Comparison of ENCODE assay signal across 20 cellular contexts in genomic region chr19:18538115-18538514, GRCh38. TPM values are rescaled to one million over a fixed set of nuclear protein-coding genes. Genes with fewer than 3 reads are reported as not detected.
DNase-seq lines count a peak whose midpoint lies in the region; ATAC-seq and TF ChIP-seq lines count a peak whose summit lies in the region.
"Had no signal": no experiment of that assay in that cellular context is flagged by ENCODE, and none has a peak within 500 bp of the region (broad histone marks: within the 10 kb centered on the region; RNA-seq: fewer than 3 reads in every experiment).

No MANE protein-coding gene starts in this region.

- DNase-seq in CD4-positive, alpha-beta T cell = no peak
- DNase-seq in RWPE1 (ENCODE audit: low spot score) = no peak
- peak; percentile 84 for DNase-seq in left lobe of liver (ENCODE audit: low spot score)
- DNase-seq in nephron progenitor cell = no peak
- no peak for DNase-seq in right atrium auricular region (ENCODE audit: low spot score)
- DNase-seq in germinal center (ENCODE audit: low spot score) = no peak
- DNase-seq in A673 (ENCODE audit: low spot score) = no peak
- DNase-seq in progenitor cell of endocrine pancreas (ENCODE audit: low spot score, unreplicated experiment) = no peak
- DNase-seq: ACHN; BE2C; C1 segment of cervical spinal cord; CD4-positive, CD25-positive, alpha-beta regulatory T cell; DMS153; DMS79; GDM1; HFFc6; IMR-90; KBM-7 had no signal

- no peak for ATAC-seq in CD4-positive, alpha-beta T cell (ENCODE audit: poor library complexity)
- peak; percentile 91 for ATAC-seq in left lobe of liver
- ATAC-seq: GM23338, HCT116 had no signal

- BruUV-seq in A673 (replicated peaks; lab: Mats Ljungman, UMichigan) = no TSS peak

- peaks cover 68% of the 10 kb centered on the region for H3K36me3 Mint-ChIP-seq in CD4-positive, alpha-beta T cell (ENCODE audit: low read depth)
- peaks cover 59% of the 10 kb centered on the region for H3K36me3 Mint-ChIP-seq in nephron progenitor cell (ENCODE audit: low read depth)
- H3K36me3 Mint-ChIP-seq in progenitor cell of endocrine pancreas (ENCODE audit: insufficient read depth) = peaks cover 15% of the 10 kb centered on the region

- peaks cover 18% of the 10 kb centered on the region for H3K4me1 Mint-ChIP-seq in CD4-positive, alpha-beta T cell (ENCODE audit: low read depth)
- H3K4me1 Mint-ChIP-seq in nephron progenitor cell (peaks cover 10% of the 10 kb centered on the region), progenitor cell of endocrine pancreas (ENCODE audit: low read depth) (peaks cover 3% of the 10 kb centered on the region)

- POLR2A ChIA-PET in CD4-positive, alpha-beta T cell (lab: Charles Lee) = no interaction called here
- POLR2A ChIA-PET in RWPE1 (lab: Yijun Ruan, JAX; ENCODE audit: low non-redundant PET) (no interaction called here), A673 (lab: Charles Lee; ENCODE audit: low non-redundant PET) (interaction anchor here (0.7 kb wide), 1 partner anchor 137 kb away, joined by 23 read pairs; no protein-coding TSS in a partner anchor)

- no peak overlapping the region for H3K27ac Mint-ChIP-seq in CD4-positive, alpha-beta T cell
- H3K27ac Mint-ChIP-seq in nephron progenitor cell = peak overlapping the region; percentile 66
- no peak overlapping the region for H3K27ac Mint-ChIP-seq in progenitor cell of endocrine pancreas
- H3K27ac Mint-ChIP-seq: CD4-positive, CD25-positive, alpha-beta regulatory T cell; GM23338; HFFc6 had no signal

- H3K9me3 ChIP-seq in CD4-positive, alpha-beta T cell (ENCODE audit: control insufficient read depth, low read length) = no peaks in the 10 kb centered on the region
- H3K9me3 ChIP-seq in right atrium auricular region (no peaks in the 10 kb centered on the region), A673 (ENCODE audit: low read depth, low read length, poor library complexity, severe bottlenecking) (no peaks in the 10 kb centered on the region)
- H3K9me3 ChIP-seq: BE2C had no signal

- TF ChIP-seq CTCF in CD4-positive, alpha-beta T cell (IDR thresholded peaks at IDR 0.05) = no peak
- TF ChIP-seq CTCF in RWPE1 (conservative IDR thresholded peaks at IDR 0.05; ENCODE audit: low read depth) (no peak), nephron progenitor cell (IDR thresholded peaks at IDR 0.05) (no peak), right atrium auricular region (IDR thresholded peaks at IDR 0.05) (no peak), A673 (conservative IDR thresholded peaks at IDR 0.05; ENCODE audit: low read depth, low read length) (no peak), progenitor cell of endocrine pancreas (IDR thresholded peaks at IDR 0.05; ENCODE audit: unreplicated experiment) (no peak)

- H3K36me3 ChIP-seq in right atrium auricular region (peaks cover 57% of the 10 kb centered on the region), A673 (ENCODE audit: insufficient read depth, low read length, poor library complexity, severe bottlenecking) (peaks cover 57% of the 10 kb centered on the region)

- H3K27ac ChIP-seq in CD4-positive, alpha-beta T cell (ENCODE audit: low read depth, low read length) = no peak overlapping the region
- H3K27ac ChIP-seq in RWPE1 (peak overlapping the region; percentile 15; the same call in 1 of the 2 replicates), right atrium auricular region (no peak overlapping the region), A673 (ENCODE audit: low read depth, low read length, poor library complexity, severe bottlenecking) (no peak overlapping the region)

- H3K9me3 Mint-ChIP-seq in CD4-positive, alpha-beta T cell = no peaks in the 10 kb centered on the region
- H3K9me3 Mint-ChIP-seq in nephron progenitor cell (no peaks in the 10 kb centered on the region), progenitor cell of endocrine pancreas (ENCODE audit: low read depth) (no peaks in the 10 kb centered on the region)
- H3K9me3 Mint-ChIP-seq: CD4-positive, CD25-positive, alpha-beta regulatory T cell; GM23338; HFFc6 had no signal

- intact Hi-C loops in CD4-positive, alpha-beta T cell (cut with DNase I, micrococcal nuclease) = no loop called here
- intact Hi-C loops in A673 (cut with micrococcal nuclease; ENCODE audit: unreplicated experiment) = no loop called here

- no peaks in the 10 kb centered on the region for H3K27me3 ChIP-seq in CD4-positive, alpha-beta T cell (ENCODE audit: control insufficient read depth, insufficient read depth, low read length)
- no peaks in the 10 kb centered on the region for H3K27me3 ChIP-seq in right atrium auricular region
- no peaks in the 10 kb centered on the region for H3K27me3 ChIP-seq in A673 (replicated peaks; ENCODE audit: insufficient read depth, low read depth, low read length, poor library complexity)
- H3K27me3 ChIP-seq: BE2C had no signal

- H3K27me3 Mint-ChIP-seq in CD4-positive, alpha-beta T cell = no peaks in the 10 kb centered on the region
- H3K27me3 Mint-ChIP-seq in nephron progenitor cell (ENCODE audit: low read depth, poor library complexity) (no peaks in the 10 kb centered on the region), progenitor cell of endocrine pancreas (no peaks in the 10 kb centered on the region)
- H3K27me3 Mint-ChIP-seq: CD4-positive, CD25-positive, alpha-beta regulatory T cell had no signal

- peaks cover 0 to 14% of the 10 kb centered on the region in 2 donors for H3K4me1 ChIP-seq in right atrium auricular region
- peaks cover 5% of the 10 kb centered on the region for H3K4me1 ChIP-seq in A673 (ENCODE audit: insufficient read depth, low read length, poor library complexity, severe bottlenecking)
- H3K4me1 ChIP-seq: BE2C had no signal

- peak overlapping the region; percentile 35 for H3K4me3 Mint-ChIP-seq in CD4-positive, alpha-beta T cell
- no peak overlapping the region for H3K4me3 Mint-ChIP-seq in nephron progenitor cell
- no peak overlapping the region for H3K4me3 Mint-ChIP-seq in progenitor cell of endocrine pancreas (ENCODE audit: low read depth)
- H3K4me3 Mint-ChIP-seq: CD4-positive, CD25-positive, alpha-beta regulatory T cell; GM23338; HFFc6 had no signal

- CTCF ChIA-PET in CD4-positive, alpha-beta T cell (lab: Charles Lee) = no interaction called here
- CTCF ChIA-PET in RWPE1 (lab: Yijun Ruan, JAX) (no interaction called here), A673 (lab: Charles Lee) (no interaction called here)

- H3K4me3 ChIP-seq in right atrium auricular region (no peak overlapping the region), A673 (ENCODE audit: low read depth, low read length, poor library complexity, severe bottlenecking) (no peak overlapping the region)
- H3K4me3 ChIP-seq: GM23338 had no signal

RNA-seq across cellular contexts. Expression of gene FKBP8, which starts 5.3 kb away (rescaled TPM):
- total RNA-seq in CD4-positive, alpha-beta T cell = 100 to 1,000 TPM; 147 to 152 TPM
- total RNA-seq in left lobe of liver = 116 TPM
- total RNA-seq in right atrium auricular region = 100 to 1,000 TPM; 192 to 345 TPM
- total RNA-seq in A673 (2021) = 210 and 245 TPM in 2 replicates
- total RNA-seq in progenitor cell of endocrine pancreas = 216 and 220 TPM in 2 replicates

RNA-seq across cellular contexts. Expression of gene ELL, which starts 16.2 kb away (rescaled TPM):
- 10 to 100 TPM; 46.2 to 46.8 TPM for total RNA-seq in CD4-positive, alpha-beta T cell
- total RNA-seq in left lobe of liver = 11.2 TPM
- total RNA-seq in right atrium auricular region = 10 to 100 TPM; 12.4 to 17.5 TPM
- 15.8 and 16.4 TPM in 2 replicates for total RNA-seq in A673 (2021)
- 13.8 and 15.5 TPM in 2 replicates for total RNA-seq in progenitor cell of endocrine pancreas

RNA-seq across cellular contexts. Expression of gene KXD1, which starts 19.6 kb away (rescaled TPM):
- total RNA-seq in CD4-positive, alpha-beta T cell = 10 to 100 TPM; 64.2 to 66.9 TPM
- total RNA-seq in left lobe of liver = 30.4 TPM
- 100 to 1,000 TPM in 1 of 2 donors, 10 to 100 TPM in 1; 60.7 to 114 TPM for total RNA-seq in right atrium auricular region
- 111 and 114 TPM in 2 replicates for total RNA-seq in A673 (2021)
- total RNA-seq in progenitor cell of endocrine pancreas = 77.7 and 82.8 TPM in 2 replicates

RNA-seq across cellular contexts. Expression of gene UBA52, which starts 33.5 kb away (rescaled TPM):
- 1,000 to 10,000 TPM; 2,255 to 2,378 TPM for total RNA-seq in CD4-positive, alpha-beta T cell
- total RNA-seq in left lobe of liver (425 TPM), right atrium auricular region (100 to 1,000 TPM; 272 to 543 TPM), A673 (2021) (1,270 and 1,348 TPM in 2 replicates), progenitor cell of endocrine pancreas (951 and 968 TPM in 2 replicates)

RNA-seq across cellular contexts. Expression of gene REX1BD, which starts 50.5 kb away (rescaled TPM):
- 10 to 100 TPM; 88.4 to 88.9 TPM for total RNA-seq in CD4-positive, alpha-beta T cell
- total RNA-seq in left lobe of liver (55.7 TPM), right atrium auricular region (100 to 1,000 TPM; 119 to 171 TPM), A673 (2021) (61.4 and 74.9 TPM in 2 replicates), progenitor cell of endocrine pancreas (66.5 and 67.4 TPM in 2 replicates)
